Comparison of ENCODE assay signal across 7 cellular contexts in the genomic region with DNA sequence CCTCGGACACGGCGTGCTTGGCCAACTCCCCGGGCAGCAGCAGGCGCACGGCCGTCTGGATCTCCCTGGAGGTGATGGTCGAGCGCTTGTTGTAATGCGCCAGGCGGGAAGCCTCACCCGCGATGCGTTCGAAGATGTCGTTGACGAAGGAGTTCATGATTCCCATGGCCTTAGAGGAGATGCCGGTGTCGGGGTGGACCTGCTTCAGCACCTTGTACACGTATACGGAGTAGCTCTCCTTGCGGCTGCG.
A peak's percentile ranks its signal among the peaks of the same experiment; 100 is the strongest.
DNase-seq lines count a peak whose midpoint lies in the region; ATAC-seq and TF ChIP-seq lines count a peak whose summit lies in the region.
"Not testable (repeated sequence)": the region's sequence is repeated elsewhere in the genome, so short reads cannot be mapped to it uniquely, and the experiment has no call there.

No MANE protein-coding gene starts in this region.

- WGBS in heart right ventricle, 2 donors = 9 to 11% methylated on average over 23 of the region's 23 CpGs
- 0% methylated on average over 16 of the region's 23 CpGs for whole genome bisulfite sequencing in mesenchymal stem cell
- WGBS in sigmoid colon, 2 donors = 7% methylated on average over 23 of the region's 23 CpGs

- H2BK15ac ChIP-seq in mesenchymal stem cell (ENCODE audit: low read depth, poor library complexity, severe bottlenecking) = not testable (repeated sequence)

- POLR2A ChIA-PET in activated B cell treated with CpG ODN at 0.5 μM for 24 hours (lab: Charles Lee) = interaction anchor here (0.6 to 6.4 kb wide), 56 partner anchors 9 to 1776 kb away, joined by 3 to 510 read pairs (median 14); a partner anchor contains a TSS

- H3K4me2 ChIP-seq in Karpas-422 (ENCODE audit: low read depth, low read length, poor library complexity, severe bottlenecking) = peak overlapping the region; percentile 80
- peak overlapping the region; percentile 95 for H3K4me2 ChIP-seq in mesenchymal stem cell (ENCODE audit: low read length, poor library complexity, severe bottlenecking)

- H2BK12ac ChIP-seq in mesenchymal stem cell (ENCODE audit: low read length in 2 of 2) = not testable (repeated sequence)

- peak; percentile 86 for TF ChIP-seq POLR2A in GM10847 (IDR thresholded peaks at IDR 0.05; ENCODE audit: extremely low read depth, insufficient read length)
- not testable (repeated sequence) for TF ChIP-seq POLR2A in sigmoid colon (IDR thresholded peaks at IDR 0.05)

- H3K4me3 ChIP-seq in Karpas-422 (ENCODE audit: low read length) (peak overlapping the region; percentile 73), duodenal mucosa (ENCODE audit: low read depth in 1 of 2, low read length in 2 of 2) (peak overlapping the region; percentile 83 to 88), heart right ventricle (peak overlapping the region; percentile 45 to 79 (median 66)), mesenchymal stem cell (ENCODE audit: insufficient read depth in 1 of 2, low read depth in 1 of 2, low read length in 2 of 2) (peak overlapping the region; percentile 61 to 95), sigmoid colon (peak overlapping the region; percentile 50 to 59 (median 56))

- H3K27ac Mint-ChIP-seq in activated B cell treated with CpG ODN at 0.5 μM for 24 hours = not testable (repeated sequence)

- peak overlapping the region; percentile 5 to 47 for H3K4ac ChIP-seq in mesenchymal stem cell (ENCODE audit: low read depth in 1 of 2, low read length in 2 of 2)

- H3K4me1 ChIP-seq in Karpas-422 (ENCODE audit: low read length) (peaks cover 43% of the 10 kb centered on the region), heart right ventricle (peaks cover 0 to 39% (median 15%) of the 10 kb centered on the region in 9 donors), sigmoid colon (peaks cover 0 to 26% (median 20%) of the 10 kb centered on the region in 4 donors)
- not testable (repeated sequence) for H3K4me1 ChIP-seq in duodenal mucosa (ENCODE audit: control insufficient read depth in 1 of 2, insufficient read depth in 2 of 2, low read length in 2 of 2); mesenchymal stem cell (ENCODE audit: control insufficient read depth, insufficient read depth, low read depth, low read length)

- peak overlapping the region; percentile 95 for H3K27ac ChIP-seq in Karpas-422 (ENCODE audit: low read length)
- peak overlapping the region; percentile 80 for H3K27ac ChIP-seq in duodenal mucosa (ENCODE audit: low read depth, low read length)
- H3K27ac ChIP-seq in heart right ventricle = peak overlapping the region; percentile 81 to 93 (median 89)
- peak overlapping the region; percentile 98 for H3K27ac ChIP-seq in mesenchymal stem cell (ENCODE audit: low read length, poor library complexity, severe bottlenecking)
- H3K27ac ChIP-seq in sigmoid colon = peak overlapping the region; percentile 86 to 94 (median 91)

- H2BK5ac ChIP-seq in mesenchymal stem cell (ENCODE audit: low read depth, low read length, poor library complexity, severe bottlenecking) = not testable (repeated sequence)

- not testable (repeated sequence) for H2AFZ ChIP-seq in Karpas-422 (ENCODE audit: low read length); mesenchymal stem cell (ENCODE audit: low read depth, low read length)

- H3K4me1 Mint-ChIP-seq in activated B cell treated with CpG ODN at 0.5 μM for 24 hours = peaks cover 31% of the 10 kb centered on the region

- TF ChIP-seq CTCF in activated B cell treated with CpG ODN at 0.5 μM for 24 hours (IDR thresholded peaks at IDR 0.05); heart right ventricle (IDR thresholded peaks at IDR 0.05); sigmoid colon (IDR thresholded peaks at IDR 0.05): not testable (repeated sequence)

- H3K4me3 Mint-ChIP-seq in activated B cell treated with CpG ODN at 0.5 μM for 24 hours = not testable (repeated sequence)

- H3K14ac ChIP-seq in mesenchymal stem cell (ENCODE audit: low read length in 2 of 2) = not testable (repeated sequence)

- not testable (repeated sequence) for H3K36me3 ChIP-seq in Karpas-422 (ENCODE audit: insufficient read depth, low read length); duodenal mucosa (ENCODE audit: control insufficient read depth in 1 of 2, insufficient read depth in 2 of 2, low read length in 2 of 2); mesenchymal stem cell (ENCODE audit: control insufficient read depth in 1 of 2, insufficient read depth in 2 of 2, low read depth in 1 of 2, low read length in 2 of 2); sigmoid colon
- H3K36me3 ChIP-seq in heart right ventricle = peaks cover 0 to 14% (median 0%) of the 10 kb centered on the region in 9 donors

- CTCF ChIA-PET in activated B cell treated with CpG ODN at 0.5 μM for 24 hours (lab: Charles Lee) = interaction anchor here (1.1 to 2.0 kb wide), 3 partner anchors 13 to 749 kb away, joined by 6 to 9 read pairs (median 6); no protein-coding TSS in a partner anchor

- H3K18ac ChIP-seq in mesenchymal stem cell (ENCODE audit: low read depth in 1 of 2, low read length in 2 of 2) = peak overlapping the region; percentile 5 to 11

- not testable (repeated sequence) for H3K9me3 ChIP-seq in Karpas-422 (ENCODE audit: low read length); duodenal mucosa (ENCODE audit: control insufficient read depth in 1 of 2, low read length in 2 of 2); heart right ventricle; mesenchymal stem cell (ENCODE audit: control insufficient read depth, low read length); sigmoid colon

- not testable (repeated sequence) for H2AK5ac ChIP-seq in mesenchymal stem cell (ENCODE audit: low read length, severe bottlenecking)

- H4K20me1 ChIP-seq in Karpas-422 (ENCODE audit: insufficient read depth, low read depth, low read length) = not testable (repeated sequence)

- not testable (repeated sequence) for ATAC-seq in activated B cell treated with CpG ODN at 0.5 μM for 24 hours (ENCODE audit: low read depth)
- ATAC-seq in heart right ventricle = peak in 7 of 8 donors; percentile 1 to 28 (median 9)

- not testable (repeated sequence) for H3K79me1 ChIP-seq in mesenchymal stem cell (replicated peaks; ENCODE audit: low read length, poor library complexity, severe bottlenecking)

- not testable (repeated sequence) for H4K8ac ChIP-seq in mesenchymal stem cell (ENCODE audit: low read length)

- not testable (repeated sequence) for H3K9me2 ChIP-seq in Karpas-422 (replicated peaks; ENCODE audit: insufficient read depth, low read length)

- H2BK120ac ChIP-seq in mesenchymal stem cell (ENCODE audit: low read depth, low read length) = not testable (repeated sequence)

- not testable (repeated sequence) for DNase-seq in Karpas-422, heart right ventricle, mesenchymal stem cell, sigmoid colon
- DNase-seq in activated B cell treated with CpG ODN at 0.5 μM for 24 hours = peak; percentile 72

- not testable (repeated sequence) for H3K27me3 Mint-ChIP-seq in activated B cell treated with CpG ODN at 0.5 μM for 24 hours

- TF ChIP-seq EP300 in sigmoid colon (IDR thresholded peaks at IDR 0.05) = not testable (repeated sequence)

- H3K23ac ChIP-seq in mesenchymal stem cell (ENCODE audit: low read length in 2 of 2) = not testable (repeated sequence)

- H3K79me2 ChIP-seq in Karpas-422 (ENCODE audit: low read length) = peaks cover 10% of the 10 kb centered on the region

- H3K9me3 Mint-ChIP-seq in activated B cell treated with CpG ODN at 0.5 μM for 24 hours = not testable (repeated sequence)

- H4K91ac ChIP-seq in mesenchymal stem cell (ENCODE audit: low read length) = peak overlapping the region; percentile 48

- H3K27me3 ChIP-seq in Karpas-422 (ENCODE audit: low read length); duodenal mucosa (ENCODE audit: control insufficient read depth in 1 of 2, insufficient read depth in 2 of 2, low read length in 2 of 2); heart right ventricle; mesenchymal stem cell (ENCODE audit: control insufficient read depth in 1 of 2, insufficient read depth in 1 of 2, low read length in 2 of 2); sigmoid colon: not testable (repeated sequence)

- H3K9ac ChIP-seq in Karpas-422 (ENCODE audit: low read length) = peak overlapping the region; percentile 78
- H3K9ac ChIP-seq in duodenal mucosa (ENCODE audit: low read depth in 1 of 2, low read length in 2 of 2) = peak overlapping the region; percentile 90 to 91
- H3K9ac ChIP-seq in mesenchymal stem cell (ENCODE audit: low read length) = peak overlapping the region; percentile 97

- intact Hi-C loops in activated B cell treated with CpG ODN at 0.5 μM for 24 hours (cut with micrococcal nuclease) (loop anchor here (1.0 to 5.0 kb wide), 10 partner anchors 14 to 1103 kb away; a partner anchor contains a TSS), heart right ventricle (cut with DNase I) (loop anchor here in 6 of 10 donors (2.0 to 10.0 kb wide), 4 partner anchors 14 to 1122 kb away; a partner anchor contains a TSS), sigmoid colon (cut with DNase I) (loop anchor here (2.0 to 5.0 kb wide), 3 partner anchors 14 to 1191 kb away; a partner anchor contains a TSS)

- peaks cover 15% of the 10 kb centered on the region for H3K36me3 Mint-ChIP-seq in activated B cell treated with CpG ODN at 0.5 μM for 24 hours (ENCODE audit: low read depth)
